In the genomic region with DNA sequence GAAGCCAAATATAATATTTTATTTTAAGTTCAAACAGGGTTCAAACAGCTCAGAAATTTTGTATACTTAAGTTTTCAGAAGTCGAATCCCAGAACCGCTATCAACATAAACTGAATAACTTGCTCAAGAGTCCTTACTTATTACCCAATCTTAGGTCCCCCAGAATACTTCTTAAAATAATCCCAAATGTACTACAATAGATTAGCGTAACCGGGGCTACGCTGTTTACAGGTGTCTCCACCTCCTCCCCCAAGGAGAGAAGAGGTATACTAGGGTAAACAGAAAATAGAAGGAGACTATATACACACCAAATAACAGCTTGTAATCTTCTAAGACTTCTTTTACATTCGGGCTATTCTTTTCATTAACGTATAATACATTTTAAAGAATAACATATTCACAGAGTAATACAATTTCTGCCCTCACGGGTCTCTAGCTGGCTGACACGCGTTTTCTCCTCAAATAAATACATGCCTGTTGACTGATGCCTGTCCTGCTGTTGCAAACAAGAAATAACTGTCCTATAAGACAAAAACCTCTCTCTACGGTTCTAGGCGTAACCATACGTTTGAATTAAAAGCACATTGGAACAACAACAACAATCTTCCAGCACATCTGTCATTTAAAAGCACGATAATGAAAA, we compare ENCODE assay signal across 8 cellular contexts. TPM values are rescaled to one million over a fixed set of nuclear protein-coding genes. Genes with fewer than 3 reads are reported as not detected.
A peak's percentile ranks its signal among the peaks of the same experiment; 100 is the strongest.
DNase-seq lines count a peak whose midpoint lies in the region; ATAC-seq and TF ChIP-seq lines count a peak whose summit lies in the region.

No MANE protein-coding gene starts in this region.

- intact Hi-C loops in sigmoid colon (cut with DNase I): no loop called here

- H3K27me3 ChIP-seq in BLaER1 (no peaks in the 10 kb centered on the region), WERI-Rb-1 (ENCODE audit: insufficient read depth, low read depth, severe bottlenecking) (no peaks in the 10 kb centered on the region), foreskin keratinocyte (no peaks in the 10 kb centered on the region), sigmoid colon (no peaks in the 10 kb centered on the region)

- H3K36me3 ChIP-seq in BLaER1: no peaks in the 10 kb centered on the region
- no peaks in the 10 kb centered on the region for H3K36me3 ChIP-seq in WERI-Rb-1
- no peaks in the 10 kb centered on the region for H3K36me3 ChIP-seq in sigmoid colon

- no peak for ATAC-seq in foreskin keratinocyte
- ATAC-seq in HG03196 (IDR thresholded peaks at IDR 0.05; ENCODE audit: unreplicated experiment): no peak

- H3K4me1 ChIP-seq in BLaER1 (peaks cover 41% of the 10 kb centered on the region), foreskin keratinocyte (peaks cover 20% of the 10 kb centered on the region), sigmoid colon (peaks cover 0 to 33% (median 19%) of the 10 kb centered on the region in 4 donors)

- no peak for TF ChIP-seq POLR2A in sigmoid colon (IDR thresholded peaks at IDR 0.05)

- 5 to 6% methylated on average over 14 of the region's 14 CpGs for WGBS in sigmoid colon, 2 donors

- H3K9ac ChIP-seq in BLaER1: peak overlapping the region; percentile 89

- DNase-seq in HFF-Myc (ENCODE audit: extremely low read depth, low read depth): no peak
- DNase-seq in WERI-Rb-1: no peak
- no peak for DNase-seq in foreskin keratinocyte
- DNase-seq in sigmoid colon: no peak
- DNase-seq in NCI-H345 treated with DMSO at 0.1 percent for 48 hours (lab: John Stamatoyannopoulos, UW; ENCODE audit: unreplicated experiment): no peak
- no peak for DNase-seq in retina

- H3K4me3 ChIP-seq in BLaER1 (peak overlapping the region; percentile 89), HFF-Myc (replicated peaks; ENCODE audit: low read depth, low read length) (peak overlapping the region; percentile 88), WERI-Rb-1 (ENCODE audit: low read depth, low read length) (peak overlapping the region; percentile 75), sigmoid colon (peak overlapping the region; percentile 73 to 94 (median 82))

- peak overlapping the region; percentile 77 for H3K27ac ChIP-seq in BLaER1
- H3K27ac ChIP-seq in WERI-Rb-1: peak overlapping the region; percentile 74
- H3K27ac ChIP-seq in foreskin keratinocyte: peak overlapping the region; percentile 57
- H3K27ac ChIP-seq in sigmoid colon: peak overlapping the region; percentile 97 to 99 (median 98)

- H3K9me3 ChIP-seq in BLaER1: no peaks in the 10 kb centered on the region
- no peaks in the 10 kb centered on the region for H3K9me3 ChIP-seq in WERI-Rb-1 (ENCODE audit: severe bottlenecking)
- no peaks in the 10 kb centered on the region for H3K9me3 ChIP-seq in sigmoid colon

- TF ChIP-seq CTCF in HFF-Myc (IDR thresholded peaks at IDR 0.05; ENCODE audit: low read depth, low read length, missing control alignments) (no peak), WERI-Rb-1 (IDR thresholded peaks at IDR 0.05; ENCODE audit: low read depth, low read length) (no peak), foreskin keratinocyte (conservative IDR thresholded peaks at IDR 0.05) (no peak), sigmoid colon (IDR thresholded peaks at IDR 0.05) (no peak)

- H4K20me1 ChIP-seq in BLaER1: peaks cover 47% of the 10 kb centered on the region

- H3K4me2 ChIP-seq in BLaER1: peak overlapping the region; percentile 88

- TF ChIP-seq EP300 in sigmoid colon (IDR thresholded peaks at IDR 0.05): no peak

RNA-seq across cellular contexts. Expression of a gene that starts 1.3 kb away (rescaled TPM):
- total RNA-seq in foreskin keratinocyte (11.5 and 12.9 TPM in 2 replicates), sigmoid colon (10 to 100 TPM; 29.3 to 46.1 (median 43.9) TPM)
- polyA plus RNA-seq in foreskin keratinocyte (5.8 and 6.2 TPM in 2 replicates), sigmoid colon (10 to 100 TPM in 1 of 3 donors, 1 to 10 TPM in 2; 2.4 to 10.5 (median 4.9) TPM)
